Comparison of ENCODE assay signal across 13 cellular contexts in the genomic region with DNA sequence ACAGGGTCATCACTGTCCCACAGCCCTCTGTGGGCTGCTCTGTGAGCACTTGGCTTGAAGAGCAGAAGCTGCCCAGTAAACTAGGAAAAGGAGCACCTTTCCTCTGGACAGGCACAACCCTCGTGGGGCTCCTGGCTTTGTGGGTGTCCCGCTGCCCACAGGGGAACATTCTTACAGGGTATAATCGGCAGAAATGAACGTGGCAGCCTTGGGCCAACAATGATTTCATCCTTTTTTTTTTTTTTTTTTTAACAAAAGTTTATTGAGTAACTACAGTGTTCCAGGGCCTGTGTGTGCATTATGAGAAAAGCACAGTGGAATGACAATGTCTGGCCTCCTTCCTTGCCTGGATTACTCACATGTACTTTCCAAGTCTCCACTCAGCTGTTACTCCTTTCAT.
DNase-seq lines count a peak whose midpoint lies in the region; ATAC-seq, FAIRE-seq and TF ChIP-seq lines count a peak whose summit lies in the region.
"Had no signal": no experiment of that assay in that cellular context is flagged by ENCODE, and none has a peak within 500 bp of the region (broad histone marks: within the 10 kb centered on the region; RNA-seq: fewer than 3 reads in every experiment).

No MANE protein-coding gene starts in this region.

- H3K9me3 ChIP-seq in breast epithelium (no peaks in the 10 kb centered on the region), astrocyte (ENCODE audit: insufficient read depth, low read depth, low read length) (no peaks in the 10 kb centered on the region), hepatocyte (ENCODE audit: low read depth) (no peaks in the 10 kb centered on the region), uterus (no peaks in the 10 kb centered on the region)

- no peaks in the 10 kb centered on the region for H3K9me2 ChIP-seq in hepatocyte (replicated peaks; ENCODE audit: insufficient read depth)

- H4K20me1 ChIP-seq in astrocyte (ENCODE audit: insufficient read depth, low read length), result no peaks in the 10 kb centered on the region
- no peaks in the 10 kb centered on the region for H4K20me1 ChIP-seq in hepatocyte (ENCODE audit: insufficient read depth, poor library complexity, severe bottlenecking)

- H3K4me2 ChIP-seq in astrocyte (ENCODE audit: low read length) (peak overlapping the region; percentile 83), hepatocyte (no peak overlapping the region)

- peak; percentile 54 for FAIRE-seq in astrocyte (lab: Jason Lieb, UNC)

- POLR2A ChIA-PET in MCF 10A (lab: Yijun Ruan, JAX), result interaction anchor here (0.7 to 8.3 kb wide), 12 partner anchors 8 to 195 kb away, joined by 3 to 91 read pairs (median 6); a partner anchor contains a TSS

- TF ChIP-seq CTCF in MCF 10A (IDR thresholded peaks at IDR 0.05; ENCODE audit: unreplicated experiment) (no peak), breast epithelium (IDR thresholded peaks at IDR 0.05) (no peak), astrocyte (IDR thresholded peaks at IDR 0.05; ENCODE audit: insufficient read depth, low read depth, low read length) (no peak), hepatocyte (IDR thresholded peaks at IDR 0.05; ENCODE audit: poor library complexity) (no peak), uterus (IDR thresholded peaks at IDR 0.05) (no peak)

- WGBS in hepatocyte (ENCODE audit: low lambda C conversion rate, missing lambda C conversion rate), result 66% methylated on average over 4 of the region's 4 CpGs

- peak overlapping the region; percentile 52 for H3K27ac Mint-ChIP-seq in MCF 10A (ENCODE audit: low read depth, unreplicated experiment)
- H3K27ac Mint-ChIP-seq in astrocyte (ENCODE audit: unreplicated experiment), result peak overlapping the region; percentile 96

- H3K27ac ChIP-seq in breast epithelium (no peak overlapping the region), astrocyte (ENCODE audit: low read depth, low read length) (peak overlapping the region; percentile 99), hepatocyte (peak overlapping the region; percentile 61), uterus (peak overlapping the region; percentile 50 to 78)
- H3K27ac ChIP-seq: 22Rv1, HL-60, WERI-Rb-1 had no signal

- no peaks in the 10 kb centered on the region for H3K27me3 ChIP-seq in breast epithelium
- H3K27me3 ChIP-seq in astrocyte (ENCODE audit: insufficient read depth, low read length), result no peaks in the 10 kb centered on the region
- H3K27me3 ChIP-seq in hepatocyte, result no peaks in the 10 kb centered on the region
- H3K27me3 ChIP-seq in uterus, result no peaks in the 10 kb centered on the region

- CTCF ChIA-PET in MCF 10A (lab: Yijun Ruan, JAX), result no interaction called here

- H3K36me3 Mint-ChIP-seq in MCF 10A (ENCODE audit: insufficient read depth, unreplicated experiment) (peaks cover 7% of the 10 kb centered on the region), astrocyte (ENCODE audit: low read depth, unreplicated experiment) (peaks cover 5% of the 10 kb centered on the region)

- intact Hi-C loops in MCF 10A (cut with micrococcal nuclease), result loop anchor here (1.0 to 10.0 kb wide), 7 partner anchors 114 to 350 kb away; no protein-coding TSS in a partner anchor
- intact Hi-C loops in breast epithelium (cut with DNase I; ENCODE audit: low total_unique reads), result no loop called here
- intact Hi-C loops in uterus (cut with DNase I; ENCODE audit: low total_unique reads), result no loop called here

- H3K36me3 ChIP-seq in breast epithelium (no peaks in the 10 kb centered on the region), astrocyte (ENCODE audit: insufficient read depth, low read length) (no peaks in the 10 kb centered on the region), hepatocyte (replicated peaks; ENCODE audit: insufficient read depth, low read depth) (no peaks in the 10 kb centered on the region), uterus (no peaks in the 10 kb centered on the region)
- H3K36me3 ChIP-seq: WERI-Rb-1 had no signal

- H3K79me2 ChIP-seq in astrocyte (ENCODE audit: insufficient read depth, low read length) (peaks cover 20% of the 10 kb centered on the region), hepatocyte (peaks cover 5% of the 10 kb centered on the region)

- no peaks in the 10 kb centered on the region for H3K4me1 ChIP-seq in breast epithelium
- peaks cover 64% of the 10 kb centered on the region for H3K4me1 ChIP-seq in astrocyte (ENCODE audit: insufficient read depth, low read length)
- H3K4me1 ChIP-seq in hepatocyte (ENCODE audit: insufficient read depth), result peaks cover 29% of the 10 kb centered on the region
- peaks cover 0 to 8% of the 10 kb centered on the region in 2 donors for H3K4me1 ChIP-seq in uterus

- no peak for TF ChIP-seq POLR2A in breast epithelium (IDR thresholded peaks at IDR 0.05)
- TF ChIP-seq POLR2A in uterus (IDR thresholded peaks at IDR 0.05), result no peak

- ATAC-seq in HG02840 (IDR thresholded peaks at IDR 0.05; ENCODE audit: low FRiP score, unreplicated experiment) (no peak), HG03457 (IDR thresholded peaks at IDR 0.05; ENCODE audit: unreplicated experiment) (no peak)

- no TSS peak for BruUV-seq in MCF 10A (replicated peaks; lab: Mats Ljungman, UMichigan)

- H3K4me1 Mint-ChIP-seq in MCF 10A (ENCODE audit: insufficient read depth, unreplicated experiment) (peaks cover 39% of the 10 kb centered on the region), astrocyte (ENCODE audit: low read depth, unreplicated experiment) (peaks cover 75% of the 10 kb centered on the region)

- H3K9ac ChIP-seq in astrocyte (ENCODE audit: low read length), result peak overlapping the region; percentile 88

- H3K9me3 Mint-ChIP-seq in MCF 10A (ENCODE audit: unreplicated experiment) (no peaks in the 10 kb centered on the region), astrocyte (ENCODE audit: unreplicated experiment) (no peaks in the 10 kb centered on the region)

- peak; percentile 80 for DNase-seq in MCF 10A (ENCODE audit: unreplicated experiment)
- no peak for DNase-seq in breast epithelium (ENCODE audit: low spot score in 2 of 2)
- DNase-seq in astrocyte (ENCODE audit: low read depth), result peak; percentile 95
- DNase-seq in hepatocyte (ENCODE audit: low spot score), result peak; percentile 27
- DNase-seq in uterus, result peak; percentile 20 to 63
- no peak for DNase-seq in SIG-M5 treated with dmso at 0.1 percent for 504 hours (lab: John Stamatoyannopoulos, UW; ENCODE audit: unreplicated experiment)
- DNase-seq: GF-D8, occipital lobe, WERI-Rb-1 had no signal

- peak overlapping the region; percentile 15 for H2AFZ ChIP-seq in astrocyte (ENCODE audit: low read depth, low read length)
- H2AFZ ChIP-seq in hepatocyte, result no peak overlapping the region

- H3K4me3 ChIP-seq in breast epithelium (no peak overlapping the region), astrocyte (ENCODE audit: insufficient read depth, low read depth, low read length) (peak overlapping the region; percentile 43), hepatocyte (no peak overlapping the region), uterus (no peak overlapping the region)

- H3K4me3 Mint-ChIP-seq in MCF 10A (ENCODE audit: unreplicated experiment) (peak overlapping the region; percentile 58), astrocyte (ENCODE audit: unreplicated experiment) (peak overlapping the region; percentile 46)

- H3K27me3 Mint-ChIP-seq in MCF 10A (ENCODE audit: insufficient read depth, unreplicated experiment) (no peaks in the 10 kb centered on the region), astrocyte (ENCODE audit: low read depth, unreplicated experiment) (no peaks in the 10 kb centered on the region)

Comparison
In these comparisons a context has a peak if more than half of its experiments do, and no peak if none do; other contexts are left out.
1. DNase-seq: peak in MCF 10A (single experiment), astrocyte (single experiment), hepatocyte (single experiment) and uterus (2 of 2); none in breast epithelium (0 of 2) and SIG-M5 treated with dmso at 0.1 percent for 504 hours (single experiment).
2. H3K27ac ChIP-seq: peak in astrocyte (single experiment), hepatocyte (single experiment) and uterus (2 of 2); none in breast epithelium (0 of 2).